ENCODE assay signal across 17 cellular contexts in genomic region chr20:4893709-4894108, GRCh38.
A peak's percentile ranks its signal among the peaks of the same experiment; 100 is the strongest.
DNase-seq lines count a peak whose midpoint lies in the region; ATAC-seq and TF ChIP-seq lines count a peak whose summit lies in the region.
"Had no signal": no experiment of that assay in that cellular context is flagged by ENCODE, and none has a peak within 500 bp of the region (broad histone marks: within the 10 kb centered on the region; RNA-seq: fewer than 3 reads in every experiment).

No MANE protein-coding gene starts in this region.

- ATAC-seq in activated naive CD8-positive, alpha-beta T cell treated with anti-CD3 and anti-CD28 coated beads, Interleukin-2, amount 50 U/mL, for 24 hours, result no peak
- ATAC-seq in memory B cell (ENCODE audit: low read depth), result no peak

- H3K9me3 Mint-ChIP-seq in activated naive CD8-positive, alpha-beta T cell treated with anti-CD3 and anti-CD28 coated beads for 36 hours, result no peaks in the 10 kb centered on the region
- H3K9me3 Mint-ChIP-seq in activated naive CD8-positive, alpha-beta T cell treated with anti-CD3 and anti-CD28 coated beads, Interleukin-2, amount 50 U/mL, for 24 hours, result no peaks in the 10 kb centered on the region
- H3K9me3 Mint-ChIP-seq in memory B cell, result no peaks in the 10 kb centered on the region
- H3K9me3 Mint-ChIP-seq: CD8-positive, alpha-beta memory T cell; HFFc6 had no signal

- peaks cover 6% of the 10 kb centered on the region for H3K36me3 Mint-ChIP-seq in activated naive CD8-positive, alpha-beta T cell treated with anti-CD3 and anti-CD28 coated beads for 36 hours
- H3K36me3 Mint-ChIP-seq in activated naive CD8-positive, alpha-beta T cell treated with anti-CD3 and anti-CD28 coated beads, Interleukin-2, amount 50 U/mL, for 24 hours (ENCODE audit: low read depth), result peaks cover 8% of the 10 kb centered on the region
- H3K36me3 Mint-ChIP-seq in memory B cell, result peaks cover 26% of the 10 kb centered on the region

- H3K27ac ChIP-seq in adrenal gland, result peak overlapping the region in 3 of 5 donors; percentile 59 to 85 (median 64)
- H3K27ac ChIP-seq in SJCRH30, result no peak overlapping the region

- H3K27ac Mint-ChIP-seq in activated naive CD8-positive, alpha-beta T cell treated with anti-CD3 and anti-CD28 coated beads for 36 hours, result peak overlapping the region; percentile 9
- no peak overlapping the region for H3K27ac Mint-ChIP-seq in activated naive CD8-positive, alpha-beta T cell treated with anti-CD3 and anti-CD28 coated beads, Interleukin-2, amount 50 U/mL, for 24 hours
- peak overlapping the region; percentile 67 for H3K27ac Mint-ChIP-seq in memory B cell
- H3K27ac Mint-ChIP-seq: HFFc6 had no signal

- H3K4me1 ChIP-seq in adrenal gland (replicated peaks in 1 of 2), result peaks cover 20 to 45% of the 10 kb centered on the region in 2 donors
- H3K4me1 ChIP-seq in SJCRH30, result no peaks in the 10 kb centered on the region

- H3K9me3 ChIP-seq in adrenal gland (replicated peaks in 1 of 3) (no peaks in the 10 kb centered on the region), SJCRH30 (replicated peaks) (no peaks in the 10 kb centered on the region)

- H3K27me3 ChIP-seq in adrenal gland (no peaks in the 10 kb centered on the region), SJCRH30 (no peaks in the 10 kb centered on the region)

- no peak for TF ChIP-seq POLR2A in adrenal gland (IDR thresholded peaks at IDR 0.05)

- H3K4me3 ChIP-seq in adrenal gland (no peak overlapping the region), SJCRH30 (no peak overlapping the region)

- TF ChIP-seq CTCF in adrenal gland (IDR thresholded peaks at IDR 0.05), result no peak

- H3K36me3 ChIP-seq in adrenal gland (replicated peaks in 1 of 2) (peaks cover 0 to 20% of the 10 kb centered on the region in 2 donors), SJCRH30 (0 out of 2 replicates have a peak, but pooled peaks cover 4% of the 10 kb centered on the region)

- no peaks in the 10 kb centered on the region for H3K4me1 Mint-ChIP-seq in activated naive CD8-positive, alpha-beta T cell treated with anti-CD3 and anti-CD28 coated beads for 36 hours
- peaks cover 2% of the 10 kb centered on the region for H3K4me1 Mint-ChIP-seq in activated naive CD8-positive, alpha-beta T cell treated with anti-CD3 and anti-CD28 coated beads, Interleukin-2, amount 50 U/mL, for 24 hours
- H3K4me1 Mint-ChIP-seq in memory B cell, result peaks cover 30% of the 10 kb centered on the region

- no peak overlapping the region for H3K4me3 Mint-ChIP-seq in activated naive CD8-positive, alpha-beta T cell treated with anti-CD3 and anti-CD28 coated beads for 36 hours
- no peak overlapping the region for H3K4me3 Mint-ChIP-seq in activated naive CD8-positive, alpha-beta T cell treated with anti-CD3 and anti-CD28 coated beads, Interleukin-2, amount 50 U/mL, for 24 hours
- H3K4me3 Mint-ChIP-seq in memory B cell, result no peak overlapping the region
- H3K4me3 Mint-ChIP-seq: CD8-positive, alpha-beta memory T cell; HFFc6 had no signal

- intact Hi-C loops in adrenal gland (cut with DNase I), result no loop called here

- no peak for DNase-seq in activated naive CD8-positive, alpha-beta T cell treated with anti-CD3 and anti-CD28 coated beads for 36 hours
- no peak for DNase-seq in activated naive CD8-positive, alpha-beta T cell treated with anti-CD3 and anti-CD28 coated beads, Interleukin-2, amount 50 U/mL, for 24 hours
- DNase-seq in adrenal gland (no peak), memory B cell (ENCODE audit: low spot score in 2 of 2) (no peak), SJCRH30 (no peak), GM03348 (ENCODE audit: low spot score) (no peak)
- no peak for DNase-seq in effector CD8-positive, alpha-beta T cell (lab: John Stamatoyannopoulos, UW)
- DNase-seq: CD8-positive, alpha-beta memory T cell; DMS53; HFFc6; KBM-7; NCI-H1417 treated with DMSO at 0.1 percent for 48 hours; NCI-H187 treated with DMSO at 0.1 percent for 48 hours; NCI-H226; NCI-H524; NCI-H82; SHP77 had no signal

- 71 to 79% (median 78%) methylated on average over 2 to 7 of the region's 7 CpGs for WGBS in adrenal gland, 4 donors

- no peaks in the 10 kb centered on the region for H3K27me3 Mint-ChIP-seq in activated naive CD8-positive, alpha-beta T cell treated with anti-CD3 and anti-CD28 coated beads for 36 hours
- no peaks in the 10 kb centered on the region for H3K27me3 Mint-ChIP-seq in activated naive CD8-positive, alpha-beta T cell treated with anti-CD3 and anti-CD28 coated beads, Interleukin-2, amount 50 U/mL, for 24 hours
- H3K27me3 Mint-ChIP-seq in memory B cell, result no peaks in the 10 kb centered on the region
- H3K27me3 Mint-ChIP-seq: CD8-positive, alpha-beta memory T cell had no signal
